In the genomic region with DNA sequence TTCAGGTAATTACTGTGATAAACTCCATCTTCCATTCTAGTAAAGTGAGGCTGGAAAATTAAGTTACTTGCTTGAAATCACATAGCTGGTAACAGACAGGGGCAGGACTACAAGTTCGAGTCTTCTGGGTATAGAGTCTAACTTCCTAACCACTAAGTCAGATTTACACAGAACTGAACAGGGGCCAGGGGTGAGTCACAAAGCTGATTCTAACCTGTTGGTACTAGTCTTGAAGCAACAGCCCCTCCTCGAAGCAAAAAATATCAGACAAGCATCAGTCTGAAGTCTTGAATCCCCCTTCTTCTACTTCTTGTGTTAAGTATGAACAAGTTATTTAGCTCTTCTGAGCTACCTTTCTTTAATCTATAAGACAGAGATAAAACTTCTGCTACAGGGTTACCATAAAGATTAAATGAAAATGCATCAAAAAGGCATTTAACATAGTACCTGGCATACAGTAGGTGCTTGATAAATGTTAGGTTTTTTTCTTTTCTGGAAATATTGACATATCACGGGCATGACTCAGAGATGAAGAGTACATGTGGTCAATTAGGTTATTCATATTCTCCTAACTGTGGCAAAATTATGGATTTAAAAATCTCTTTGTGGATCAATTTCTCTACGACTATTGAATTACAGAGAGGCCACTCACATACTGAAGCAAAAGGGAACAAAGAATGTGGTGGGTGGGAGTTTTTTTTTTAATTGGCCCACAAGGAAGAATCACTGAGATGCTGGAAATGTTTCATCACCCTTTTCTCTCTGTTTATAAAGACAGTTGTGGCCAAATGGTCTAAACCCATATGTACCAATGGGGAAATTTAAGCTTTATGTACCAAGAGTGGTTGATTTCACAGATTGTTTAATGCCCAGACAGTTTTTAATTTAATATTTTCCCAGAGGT, we compare ENCODE assay signal across 13 cellular contexts.
DNase-seq lines count a peak whose midpoint lies in the region; ATAC-seq and TF ChIP-seq lines count a peak whose summit lies in the region.
"Had no signal": no experiment of that assay in that cellular context is flagged by ENCODE, and none has a peak within 500 bp of the region (broad histone marks: within the 10 kb centered on the region; RNA-seq: fewer than 3 reads in every experiment).

No MANE protein-coding gene starts in this region.

- no peaks in the 10 kb centered on the region for H3K36me3 ChIP-seq in HEK293 (ENCODE audit: control insufficient read depth in 2 of 2, insufficient read depth in 1 of 2, low read length in 2 of 2)
- H3K36me3 ChIP-seq in brain microvascular endothelial cell (replicated peaks), result no peaks in the 10 kb centered on the region
- H3K36me3 ChIP-seq in mesenchymal stem cell (ENCODE audit: control insufficient read depth in 1 of 2, insufficient read depth in 2 of 2, low read depth in 1 of 2, low read length in 2 of 2), result peaks cover 0 to 3% of the 10 kb centered on the region in 2 experiments

- H3K14ac ChIP-seq in mesenchymal stem cell (ENCODE audit: low read length in 2 of 2), result no peak overlapping the region

- H2BK12ac ChIP-seq in mesenchymal stem cell (ENCODE audit: low read length in 2 of 2), result no peak overlapping the region

- H3K9me3 ChIP-seq in HEK293 (ENCODE audit: control insufficient read depth, insufficient read depth, low read depth, low read length) (no peaks in the 10 kb centered on the region), mesenchymal stem cell (ENCODE audit: control insufficient read depth, low read length) (no peaks in the 10 kb centered on the region)
- H3K9me3 ChIP-seq: testis had no signal

- no peak overlapping the region for H3K4me2 ChIP-seq in mesenchymal stem cell (ENCODE audit: low read length, poor library complexity, severe bottlenecking)

- TF ChIP-seq CTCF in HEK293 (tag by site-specific recombination; IDR thresholded peaks at IDR 0.05) (no peak), brain microvascular endothelial cell (IDR thresholded peaks at IDR 0.05; ENCODE audit: low read depth, low read length, missing control alignments) (no peak)

- H2AFZ ChIP-seq in mesenchymal stem cell (ENCODE audit: low read depth, low read length), result no peak overlapping the region

- ATAC-seq in HG02642 (IDR thresholded peaks at IDR 0.05; ENCODE audit: poor library complexity, unreplicated experiment), result no peak

- H3K23ac ChIP-seq in mesenchymal stem cell (ENCODE audit: low read length in 2 of 2), result no peak overlapping the region

- H3K18ac ChIP-seq in mesenchymal stem cell (ENCODE audit: low read depth in 1 of 2, low read length in 2 of 2), result no peak overlapping the region

- no peak overlapping the region for H2BK15ac ChIP-seq in mesenchymal stem cell (ENCODE audit: low read depth, poor library complexity, severe bottlenecking)

- no peak overlapping the region for H2AK5ac ChIP-seq in mesenchymal stem cell (ENCODE audit: low read length, severe bottlenecking)

- no peak overlapping the region for H3K4ac ChIP-seq in mesenchymal stem cell (ENCODE audit: low read depth in 1 of 2, low read length in 2 of 2)

- 94% methylated on average over 2 of the region's 4 CpGs for WGBS in mesenchymal stem cell

- no peaks in the 10 kb centered on the region for H3K27me3 ChIP-seq in brain microvascular endothelial cell (replicated peaks)
- H3K27me3 ChIP-seq in mesenchymal stem cell (ENCODE audit: control insufficient read depth in 1 of 2, insufficient read depth in 1 of 2, low read length in 2 of 2), result no peaks in the 10 kb centered on the region
- H3K27me3 ChIP-seq: testis had no signal

- CTCF ChIA-PET in HEK293 (lab: Yijun Ruan, JAX), result no interaction called here

- no peaks in the 10 kb centered on the region for H3K4me1 ChIP-seq in HEK293 (ENCODE audit: control insufficient read depth, insufficient read depth, low read length)
- peaks cover 3% of the 10 kb centered on the region for H3K4me1 ChIP-seq in mesenchymal stem cell (ENCODE audit: control insufficient read depth, insufficient read depth, low read depth, low read length)
- H3K4me1 ChIP-seq: testis had no signal

- H3K4me3 ChIP-seq in HEK293 (ENCODE audit: low read depth, low read length), result no peak overlapping the region
- H3K4me3 ChIP-seq in brain microvascular endothelial cell (ENCODE audit: low read depth, low read length), result no peak overlapping the region
- H3K4me3 ChIP-seq in mesenchymal stem cell (ENCODE audit: insufficient read depth in 1 of 2, low read depth in 1 of 2, low read length in 2 of 2), result no peak overlapping the region
- H3K4me3 ChIP-seq: testis had no signal

- no peak overlapping the region for H4K91ac ChIP-seq in mesenchymal stem cell (ENCODE audit: low read length)

- DNase-seq in AG20443 (ENCODE audit: low spot score), result peak; percentile 49
- peak; percentile 55 for DNase-seq in brain microvascular endothelial cell
- DNase-seq in mesenchymal stem cell, result no peak
- no peak for DNase-seq in NCI-H526 treated with DMSO at 0.1 percent for 48 hours (lab: John Stamatoyannopoulos, UW)
- DNase-seq in mucosa of gallbladder (ENCODE audit: low spot score), result no peak
- no peak for DNase-seq in SKM-1 treated with dmso at 0.1 percent for 144 hours (lab: John Stamatoyannopoulos, UW; ENCODE audit: unreplicated experiment)
- DNase-seq: activated B cell treated with CpG ODN at 0.5 μM for 24 hours, COR-L47, hippocampal formation, MV-4-11, testis had no signal

- H2BK5ac ChIP-seq in mesenchymal stem cell (ENCODE audit: low read depth, low read length, poor library complexity, severe bottlenecking), result no peak overlapping the region

- no peak overlapping the region for H4K8ac ChIP-seq in mesenchymal stem cell (ENCODE audit: low read length)

- no peak overlapping the region for H2BK120ac ChIP-seq in mesenchymal stem cell (ENCODE audit: low read depth, low read length)

- H3K9ac ChIP-seq in mesenchymal stem cell (ENCODE audit: low read length), result peak overlapping the region; percentile 50

- POLR2A ChIA-PET in HEK293 (lab: Yijun Ruan, JAX), result no interaction called here

- in situ Hi-C loops in brain microvascular endothelial cell (cut with HindIII; ENCODE audit: low pct_ligation_motif_present, low sequenced_read_pairs), result no loop called here

- H3K27ac ChIP-seq in HEK293 (ENCODE audit: extremely low read depth, low read depth, low read length), result no peak overlapping the region
- H3K27ac ChIP-seq in brain microvascular endothelial cell, result peak overlapping the region; percentile 67
- H3K27ac ChIP-seq in mesenchymal stem cell (ENCODE audit: low read length, poor library complexity, severe bottlenecking), result no peak overlapping the region
- H3K27ac ChIP-seq: testis had no signal

- H3K79me1 ChIP-seq in mesenchymal stem cell (replicated peaks; ENCODE audit: low read length, poor library complexity, severe bottlenecking), result no peaks in the 10 kb centered on the region

TF ChIP-seq in HEK293, 187 proteins besides CTCF, POLR2A, EP300 and RAD21:
- TF ChIP-seq ZNF394 (tag by site-specific recombination; IDR thresholded peaks at IDR 0.05; ENCODE audit: borderline replicate concordance) (no peak), SCRT2 (tag by site-specific recombination; IDR thresholded peaks at IDR 0.05) (peak; percentile 68), PRDM1 (tag by site-specific recombination; IDR thresholded peaks at IDR 0.05) (no peak), ZNF777 (tag by site-specific recombination; IDR thresholded peaks at IDR 0.05; ENCODE audit: borderline replicate concordance) (no peak), KLF9 (tag by site-specific recombination; IDR thresholded peaks at IDR 0.05; ENCODE audit: low read depth) (no peak)

Comparison
In these comparisons a context has a peak if more than half of its experiments do, and no peak if none do; other contexts are left out.
1. DNase-seq: peak in AG20443 (single experiment) and brain microvascular endothelial cell (single experiment); none in mesenchymal stem cell (single experiment), NCI-H526 treated with DMSO at 0.1 percent for 48 hours (single experiment), mucosa of gallbladder (single experiment) and SKM-1 treated with dmso at 0.1 percent for 144 hours (single experiment).